21 cellular contexts compared by ENCODE assay signal in genomic region chr18:74976331-74976909, GRCh38.
DNase-seq lines count a peak whose midpoint lies in the region; ATAC-seq, FAIRE-seq and TF ChIP-seq lines count a peak whose summit lies in the region.
"Had no signal": no experiment of that assay in that cellular context is flagged by ENCODE, and none has a peak within 500 bp of the region (broad histone marks: within the 10 kb centered on the region; RNA-seq: fewer than 3 reads in every experiment).

No MANE protein-coding gene starts in this region.

- H3K9me3 Mint-ChIP-seq in WTC11 = no peaks in the 10 kb centered on the region; the same call in 1 of the 2 replicates
- H3K9me3 Mint-ChIP-seq: CD8-positive, alpha-beta T cell had no signal

- 0 out of 2 replicates have a peak, but pooled peaks cover 3% of the 10 kb centered on the region for H3K4me1 Mint-ChIP-seq in WTC11
- H3K4me1 Mint-ChIP-seq: neural crest cell had no signal

- TF ChIP-seq CTCF in bronchial epithelial cell (IDR thresholded peaks at IDR 0.05; ENCODE audit: insufficient read depth, low read length, severe bottlenecking) (no peak), WTC11 (IDR thresholded peaks at IDR 0.05) (no peak)

- POLR2A ChIA-PET in WTC11 (lab: Charles Lee) = no interaction called here

- CTCF ChIA-PET in WTC11 (lab: Charles Lee) = no interaction called here

- H3K27me3 Mint-ChIP-seq in WTC11 (ENCODE audit: low read depth) = no peaks in the 10 kb centered on the region

- ATAC-seq in GM21515 (IDR thresholded peaks at IDR 0.05; ENCODE audit: unreplicated experiment) (no peak), HG02759 (IDR thresholded peaks at IDR 0.05; ENCODE audit: unreplicated experiment) (no peak), WTC11 (no peak)
- ATAC-seq: CD8-positive, alpha-beta T cell; heart right ventricle; left ventricle myocardium superior had no signal

- H3K4me3 ChIP-seq in bronchial epithelial cell (ENCODE audit: low read depth, low read length) = no peak overlapping the region
- H3K4me3 ChIP-seq: adrenal gland, cardiac muscle cell, heart right ventricle had no signal

- no peak overlapping the region for H3K4me3 Mint-ChIP-seq in WTC11
- H3K4me3 Mint-ChIP-seq: CD8-positive, alpha-beta T cell; neural crest cell had no signal

- no peaks in the 10 kb centered on the region for H3K27me3 ChIP-seq in bronchial epithelial cell (ENCODE audit: control insufficient read depth, insufficient read depth, low read length)
- H3K27me3 ChIP-seq: adrenal gland, cardiac muscle cell, heart right ventricle had no signal

- H3K27ac Mint-ChIP-seq in WTC11 = no peak overlapping the region
- H3K27ac Mint-ChIP-seq: CD8-positive, alpha-beta T cell had no signal

- peak; percentile 56 for DNase-seq in NCI-H1417 treated with DMSO at 0.1 percent for 48 hours (lab: John Stamatoyannopoulos, UW)
- DNase-seq in NCI-H345 (lab: John Stamatoyannopoulos, UW) = peak; percentile 92
- DNase-seq in bronchial epithelial cell (ENCODE audit: low read depth) = no peak
- no peak for DNase-seq in WTC11 (ENCODE audit: low spot score)
- DNase-seq in dermis blood vessel endothelial cell = no peak
- DNase-seq: activated CD4-positive, alpha-beta T cell treated with anti-CD3 and anti-CD28 coated beads, Interleukin-2, amount 50 U/mL, for 48 hours; activated gamma-delta T cell; activated T-cell treated with anti-CD3 and anti-CD28 coated beads for 4 hours; CD8-positive, alpha-beta T cell; heart right ventricle; left ventricle myocardium superior; NCI-H1436 treated with DMSO at 0.1 percent for 48 hours; OCI-M1; stimulated activated CD4-positive, alpha-beta T cell treated with anti-CD3 and anti-CD28 coated beads, Interleukin-1b, Interleukin-23, amount 100 ng/mL, for 48 hours; stimulated activated naive CD4-positive, alpha-beta T cell treated with Interleukin-2 at 50 U/mL for 16 hours; T-helper 2 cell had no signal

- FAIRE-seq in bronchial epithelial cell (lab: Jason Lieb, UNC) = peak; percentile 23

- H3K36me3 Mint-ChIP-seq in WTC11 = no peaks in the 10 kb centered on the region

- H3K36me3 ChIP-seq in bronchial epithelial cell (ENCODE audit: control insufficient read depth, insufficient read depth, low read length) = no peaks in the 10 kb centered on the region
- H3K36me3 ChIP-seq: adrenal gland, cardiac muscle cell had no signal

TF ChIP-seq in WTC11, 78 proteins besides CTCF, POLR2A, EP300 and RAD21:
- TF ChIP-seq ZMAT4 (CRISPR knock-in tag; IDR thresholded peaks at IDR 0.05) = no peak
- no peak for TF ChIP-seq TCF7 (CRISPR knock-in tag; IDR thresholded peaks at IDR 0.05; ENCODE audit: low read depth)
- no peak for TF ChIP-seq ZSCAN18 (CRISPR knock-in tag; IDR thresholded peaks at IDR 0.05)
- no peak for TF ChIP-seq USF2 (CRISPR knock-in tag; IDR thresholded peaks at IDR 0.05)
- TF ChIP-seq NFATC4 (CRISPR knock-in tag; IDR thresholded peaks at IDR 0.05) = no peak
- no peak for TF ChIP-seq TP53 (CRISPR knock-in tag; IDR thresholded peaks at IDR 0.05)
- TF ChIP-seq ZBTB21 (CRISPR knock-in tag; IDR thresholded peaks at IDR 0.05; ENCODE audit: borderline replicate concordance) = no peak
- no peak for TF ChIP-seq ESRRA (CRISPR knock-in tag; IDR thresholded peaks at IDR 0.05; ENCODE audit: borderline replicate concordance)
- TF ChIP-seq FOXJ3 (CRISPR knock-in tag; IDR thresholded peaks at IDR 0.05; ENCODE audit: borderline replicate concordance) = no peak
- TF ChIP-seq ZNF121 (CRISPR knock-in tag; IDR thresholded peaks at IDR 0.05) = no peak
- no peak for TF ChIP-seq ZNF532 (CRISPR knock-in tag; IDR thresholded peaks at IDR 0.05; ENCODE audit: borderline replicate concordance)
- no peak for TF ChIP-seq ZNF317 (CRISPR knock-in tag; IDR thresholded peaks at IDR 0.05; ENCODE audit: borderline replicate concordance, low read depth)
- no peak for TF ChIP-seq TEAD4 (CRISPR knock-in tag; IDR thresholded peaks at IDR 0.05)
- TF ChIP-seq ATF2 (CRISPR knock-in tag; IDR thresholded peaks at IDR 0.05; ENCODE audit: borderline replicate concordance, low read depth) = no peak
- no peak for TF ChIP-seq ZBTB43 (CRISPR knock-in tag; IDR thresholded peaks at IDR 0.05)

Comparison
In these comparisons a context has a peak if more than half of its experiments do, and no peak if none do; other contexts are left out.
1. DNase-seq: peak in NCI-H1417 treated with DMSO at 0.1 percent for 48 hours (single experiment) and NCI-H345 (single experiment); none in bronchial epithelial cell (single experiment), WTC11 (single experiment) and dermis blood vessel endothelial cell (single experiment).